Comparison of ENCODE assay signal across 10 cellular contexts in the genomic region with DNA sequence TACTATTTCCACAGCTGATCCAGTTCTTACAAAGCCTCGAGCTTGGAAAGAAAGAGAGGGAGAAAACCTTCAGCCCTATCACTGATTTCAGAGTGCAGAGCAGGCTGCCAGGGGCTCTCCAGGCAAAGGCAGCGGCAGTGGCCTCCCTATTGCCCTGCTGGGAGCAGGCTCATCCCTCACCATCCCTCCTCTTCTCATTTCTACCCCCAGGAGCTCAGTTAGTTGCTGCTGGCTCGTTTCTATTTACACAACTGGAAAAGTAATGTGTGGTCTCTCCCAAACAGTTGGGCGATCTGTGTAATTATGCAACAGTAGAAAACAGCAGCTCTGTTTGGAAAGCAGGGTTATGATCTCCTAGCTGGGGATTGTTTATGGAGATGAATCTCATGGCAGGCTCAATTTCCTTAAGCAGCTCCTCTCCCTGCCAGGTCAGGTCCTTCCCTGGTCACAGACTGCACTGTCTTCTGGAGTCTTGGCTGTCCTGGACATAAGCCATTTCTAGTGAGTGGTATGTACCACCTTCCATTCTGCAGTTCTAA. TPM values are rescaled to one million over a fixed set of nuclear protein-coding genes. Genes with fewer than 3 reads are reported as not detected.
DNase-seq lines count a peak whose midpoint lies in the region; ATAC-seq lines count a peak whose summit lies in the region.
"Had no signal": no experiment of that assay in that cellular context is flagged by ENCODE, and none has a peak within 500 bp of the region (broad histone marks: within the 10 kb centered on the region; RNA-seq: fewer than 3 reads in every experiment).

No MANE protein-coding gene starts in this region.

- DNase-seq in HuH-7.5 (ENCODE audit: low spot score): peak; percentile 57
- DNase-seq in brain pericyte (ENCODE audit: low read depth, low spot score): peak; percentile 93
- DNase-seq in left lobe of liver (ENCODE audit: low spot score): peak; percentile 52
- DNase-seq in stromal cell of bone marrow (ENCODE audit: low read depth): peak; percentile 58
- DNase-seq in activated CD4-positive, alpha-beta T cell treated with anti-CD3 and anti-CD28 coated beads for 1 hour: no peak
- DNase-seq: activated CD8-positive, alpha-beta memory T cell treated with anti-CD3 and anti-CD28 coated beads for 24 hours; immature natural killer cell had no signal

- ATAC-seq in left lobe of liver (peak; percentile 79), GM18868 (IDR thresholded peaks at IDR 0.05; ENCODE audit: unreplicated experiment) (no peak), GM19023 (IDR thresholded peaks at IDR 0.05; ENCODE audit: unreplicated experiment) (no peak), HG03469 (IDR thresholded peaks at IDR 0.05; ENCODE audit: unreplicated experiment) (no peak)

RNA-seq across cellular contexts. Expression of gene TNS3, which starts 28.7 kb away (rescaled TPM):
- 47.2 TPM for total RNA-seq in left lobe of liver
